ENCODE assay signal across 16 cellular contexts in genomic region chr16:81765111-81765919, GRCh38.
"Had no signal": no experiment of that assay in that cellular context is flagged by ENCODE, and none has a peak within 500 bp of the region (broad histone marks: within the 10 kb centered on the region; RNA-seq: fewer than 3 reads in every experiment).

No MANE protein-coding gene starts in this region.

- H3K4me1 ChIP-seq: esophagus squamous epithelium, neural progenitor cell had no signal

- H3K27ac Mint-ChIP-seq: activated naive CD4-positive, alpha-beta T cell treated with anti-CD3 and anti-CD28 coated beads, Interleukin-2, amount 50 U/mL, for 24 hours; activated T-cell treated with anti-CD3 and anti-CD28 coated beads, Interleukin-2, amount 50 U/mL, for 72 hours; neural progenitor cell; T-helper 1 cell treated with Interleukin-12 subunit alpha and Interleukin-12 subunit beta and Interleukin-4 antibody, amounts not matched to agents 30 μg/mL and 1 μg/mL, for 36 hours had no signal

- H3K36me3 ChIP-seq: esophagus squamous epithelium, neural progenitor cell, ovary, right lobe of liver had no signal

- H3K4me3 Mint-ChIP-seq: activated naive CD4-positive, alpha-beta T cell treated with anti-CD3 and anti-CD28 coated beads, Interleukin-2, amount 50 U/mL, for 24 hours; activated T-cell treated with anti-CD3 and anti-CD28 coated beads, Interleukin-2, amount 50 U/mL, for 72 hours; neural progenitor cell; T-helper 1 cell treated with Interleukin-12 subunit alpha and Interleukin-12 subunit beta and Interleukin-4 antibody, amounts not matched to agents 30 μg/mL and 1 μg/mL, for 36 hours had no signal

- H3K27ac ChIP-seq: esophagus squamous epithelium, neural progenitor cell, ovary, right lobe of liver had no signal

- H3K4me3 ChIP-seq: esophagus squamous epithelium, neural progenitor cell, ovary, right lobe of liver had no signal

- H3K9me3 Mint-ChIP-seq: activated naive CD4-positive, alpha-beta T cell treated with anti-CD3 and anti-CD28 coated beads, Interleukin-2, amount 50 U/mL, for 24 hours; activated T-cell treated with anti-CD3 and anti-CD28 coated beads, Interleukin-2, amount 50 U/mL, for 72 hours; neural progenitor cell; T-helper 1 cell treated with Interleukin-12 subunit alpha and Interleukin-12 subunit beta and Interleukin-4 antibody, amounts not matched to agents 30 μg/mL and 1 μg/mL, for 36 hours had no signal

- H3K4me1 Mint-ChIP-seq: activated naive CD4-positive, alpha-beta T cell treated with anti-CD3 and anti-CD28 coated beads, Interleukin-2, amount 50 U/mL, for 24 hours; neural progenitor cell had no signal

- H3K27me3 ChIP-seq: esophagus squamous epithelium, neural progenitor cell, ovary, right lobe of liver had no signal

- H3K9me3 ChIP-seq: esophagus squamous epithelium, ovary, right lobe of liver had no signal

- H3K36me3 Mint-ChIP-seq: activated naive CD4-positive, alpha-beta T cell treated with anti-CD3 and anti-CD28 coated beads, Interleukin-2, amount 50 U/mL, for 24 hours; neural progenitor cell had no signal

- ATAC-seq: activated CD4-positive, CD25-positive, alpha-beta regulatory T cell treated with anti-CD3 and anti-CD28 coated beads, Interleukin-2, amount 50 U/mL, for 24 hours; activated T-cell treated with anti-CD3 and anti-CD28 coated beads, Interleukin-2, amount 50 U/mL, for 72 hours; left colon had no signal

- DNase-seq: activated CD8-positive, alpha-beta memory T cell treated with anti-CD3 and anti-CD28 coated beads for 24 hours; activated CD8-positive, alpha-beta memory T cell treated with anti-CD3 and anti-CD28 coated beads, Interleukin-2, amount 50 U/mL, for 48 hours; activated gamma-delta T cell; activated T-cell treated with anti-CD3 and anti-CD28 coated beads, Interleukin-2, amount 50 U/mL, for 72 hours; effector CD8-positive, alpha-beta T cell; esophagus squamous epithelium; left colon; mammary epithelial cell; ovary; right lobe of liver; small intestine; stimulated activated CD4-positive, alpha-beta T cell treated with anti-CD3 and anti-CD28 coated beads, Interleukin-4, amount 100 ng/mL, for 1 hour had no signal
